Comparison of ENCODE assay signal across 1 cellular context in the genomic region with DNA sequence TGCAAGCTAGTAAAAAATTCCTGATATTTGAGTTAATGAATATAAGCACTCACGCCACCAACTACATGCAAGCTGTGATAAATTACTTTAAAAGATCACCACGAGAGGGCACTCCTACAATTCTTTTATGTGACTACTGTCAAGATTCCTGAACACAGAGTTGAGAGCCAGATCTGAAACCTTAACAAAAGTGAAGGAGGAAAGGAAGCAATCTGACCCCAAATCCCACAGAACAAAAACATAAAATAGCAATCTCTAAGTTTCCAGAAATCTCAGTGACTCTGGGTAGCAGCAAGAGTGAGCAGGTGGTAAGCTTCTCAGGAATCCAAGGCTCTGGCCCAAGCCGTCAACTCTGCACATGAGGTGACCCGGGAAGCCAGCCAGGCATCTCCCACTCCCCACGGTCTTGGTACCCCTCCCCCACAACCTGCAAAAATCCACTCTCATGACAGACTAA.
TF ChIP-seq lines count a peak whose summit lies in the region.

No MANE protein-coding gene starts in this region.

TF ChIP-seq in HepG2, 621 proteins besides CTCF, POLR2A, EP300 and RAD21 (continued from another document):
- TF ChIP-seq, protein P1, sequence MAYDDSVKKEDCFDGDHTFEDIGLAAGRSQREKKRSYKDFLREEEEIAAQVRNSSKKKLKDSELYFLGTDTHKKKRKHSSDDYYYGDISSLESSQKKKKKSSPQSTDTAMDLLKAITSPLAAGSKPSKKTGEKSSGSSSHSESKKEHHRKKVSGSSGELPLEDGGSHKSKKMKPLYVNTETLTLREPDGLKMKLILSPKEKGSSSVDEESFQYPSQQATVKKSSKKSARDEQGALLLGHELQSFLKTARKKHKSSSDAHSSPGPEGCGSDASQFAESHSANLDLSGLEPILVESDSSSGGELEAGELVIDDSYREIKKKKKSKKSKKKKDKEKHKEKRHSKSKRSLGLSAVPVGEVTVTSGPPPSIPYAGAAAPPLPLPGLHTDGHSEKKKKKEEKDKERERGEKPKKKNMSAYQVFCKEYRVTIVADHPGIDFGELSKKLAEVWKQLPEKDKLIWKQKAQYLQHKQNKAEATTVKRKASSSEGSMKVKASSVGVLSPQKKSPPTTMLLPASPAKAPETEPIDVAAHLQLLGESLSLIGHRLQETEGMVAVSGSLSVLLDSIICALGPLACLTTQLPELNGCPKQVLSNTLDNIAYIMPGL (CRISPR knock-in tag; IDR thresholded peaks at IDR 0.05; ENCODE audit: borderline replicate concordance in 1 of 2, low read depth in 1 of 2), result 0 out of 4 replicates have a peak, but pooled peaks of 1 of the 2 experiments have one; percentile 38
- TF ChIP-seq PPARG (CRISPR knock-in tag; conservative IDR thresholded peaks at IDR 0.05) (peak; percentile 54; the same call in 1 of the 2 replicates), CREB1 (IDR thresholded peaks at IDR 0.05) (no peak), CREB1 (CRISPR knock-in tag; IDR thresholded peaks at IDR 0.05) (0 out of 2 replicates have a peak, but pooled peaks have one; percentile 36), ZNF225 (CRISPR knock-in tag; IDR thresholded peaks at IDR 0.05) (no peak), GMEB2 (CRISPR knock-in tag; IDR thresholded peaks at IDR 0.05; ENCODE audit: low read depth) (no peak), RBM22 (optimal IDR thresholded peaks at IDR 0.05; ENCODE audit: low read length) (no peak), MAFK (conservative IDR thresholded peaks at IDR 0.05 in 1 of 2, IDR thresholded peaks at IDR 0.05 in 1 of 2; ENCODE audit: low read length in 2 of 2) (peak; percentile 40 to 50; a peak in 2 of 4 replicates)
- TF ChIP-seq, protein P2, sequence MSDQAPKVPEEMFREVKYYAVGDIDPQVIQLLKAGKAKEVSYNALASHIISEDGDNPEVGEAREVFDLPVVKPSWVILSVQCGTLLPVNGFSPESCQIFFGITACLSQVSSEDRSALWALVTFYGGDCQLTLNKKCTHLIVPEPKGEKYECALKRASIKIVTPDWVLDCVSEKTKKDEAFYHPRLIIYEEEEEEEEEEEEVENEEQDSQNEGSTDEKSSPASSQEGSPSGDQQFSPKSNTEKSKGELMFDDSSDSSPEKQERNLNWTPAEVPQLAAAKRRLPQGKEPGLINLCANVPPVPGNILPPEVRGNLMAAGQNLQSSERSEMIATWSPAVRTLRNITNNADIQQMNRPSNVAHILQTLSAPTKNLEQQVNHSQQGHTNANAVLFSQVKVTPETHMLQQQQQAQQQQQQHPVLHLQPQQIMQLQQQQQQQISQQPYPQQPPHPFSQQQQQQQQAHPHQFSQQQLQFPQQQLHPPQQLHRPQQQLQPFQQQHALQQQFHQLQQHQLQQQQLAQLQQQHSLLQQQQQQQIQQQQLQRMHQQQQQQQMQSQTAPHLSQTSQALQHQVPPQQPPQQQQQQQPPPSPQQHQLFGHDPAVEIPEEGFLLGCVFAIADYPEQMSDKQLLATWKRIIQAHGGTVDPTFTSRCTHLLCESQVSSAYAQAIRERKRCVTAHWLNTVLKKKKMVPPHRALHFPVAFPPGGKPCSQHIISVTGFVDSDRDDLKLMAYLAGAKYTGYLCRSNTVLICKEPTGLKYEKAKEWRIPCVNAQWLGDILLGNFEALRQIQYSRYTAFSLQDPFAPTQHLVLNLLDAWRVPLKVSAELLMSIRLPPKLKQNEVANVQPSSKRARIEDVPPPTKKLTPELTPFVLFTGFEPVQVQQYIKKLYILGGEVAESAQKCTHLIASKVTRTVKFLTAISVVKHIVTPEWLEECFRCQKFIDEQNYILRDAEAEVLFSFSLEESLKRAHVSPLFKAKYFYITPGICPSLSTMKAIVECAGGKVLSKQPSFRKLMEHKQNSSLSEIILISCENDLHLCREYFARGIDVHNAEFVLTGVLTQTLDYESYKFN (CRISPR knock-in tag; conservative IDR thresholded peaks at IDR 0.05), result no peak
